33 cellular contexts compared by ENCODE assay signal in the genomic region with DNA sequence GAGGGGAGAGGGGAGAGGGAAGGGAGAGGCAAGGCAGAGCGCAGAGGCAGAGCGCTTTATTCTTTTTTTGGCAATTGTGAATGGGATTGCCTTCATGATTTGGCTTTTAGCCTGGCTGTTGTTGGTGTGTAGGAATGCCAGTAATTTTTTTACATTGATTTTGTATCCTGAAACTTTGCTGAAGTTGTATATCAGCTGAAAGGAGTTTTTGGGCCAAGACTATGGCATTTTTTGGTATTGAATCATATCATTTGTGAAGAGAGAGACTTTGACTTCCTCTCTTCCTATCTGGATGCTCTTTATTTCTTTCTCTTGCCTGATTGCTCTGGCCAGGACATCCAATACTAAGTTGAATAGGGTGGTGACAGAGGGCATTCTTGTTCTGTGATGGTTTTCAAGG.
"Had no signal": no experiment of that assay in that cellular context is flagged by ENCODE, and none has a peak within 500 bp of the region (broad histone marks: within the 10 kb centered on the region; RNA-seq: fewer than 3 reads in every experiment).

No MANE protein-coding gene starts in this region.

- H3K4me3 Mint-ChIP-seq: activated CD4-positive, alpha-beta memory T cell treated with anti-CD3 and anti-CD28 coated beads, Interleukin-2, amount 10 ng/mL, durations not matched to agents 7 days and 5 days; activated CD4-positive, alpha-beta T cell treated with anti-CD3 and anti-CD28 coated beads, Interleukin-2, amount 10 ng/mL, durations not matched to agents 7 days and 5 days; activated T-cell treated with anti-CD3 and anti-CD28 coated beads, Interleukin-2, amount 50 U/mL, for 4 hours; activated T-helper 17 cell treated with anti-CD3 and anti-CD28 coated beads, Interleukin-2, amount 50 U/mL, for 72 hours; brain; dendritic cell treated with granulocyte-macrophage colony-stimulating factor and Interleukin-4, amounts not matched to agents 40 ng/mL and 50 ng/mL, for 4 days; natural killer cell treated with Interleukin-12 subunit alpha and Interleukin-12 subunit beta and Interleukin-15 and Interleukin-18, amount 100 ng/mL, for 72 hours; WTC11 had no signal

- DNase-seq: activated CD4-positive, alpha-beta memory T cell treated with anti-CD3 and anti-CD28 coated beads, Interleukin-2, amount 10 ng/mL, durations not matched to agents 7 days and 5 days; activated CD4-positive, alpha-beta T cell treated with anti-CD3 and anti-CD28 coated beads for 1 hour; activated CD4-positive, alpha-beta T cell treated with anti-CD3 and anti-CD28 coated beads, Interleukin-2, amount 10 ng/mL, durations not matched to agents 7 days and 5 days; activated CD8-positive, alpha-beta memory T cell treated with anti-CD3 and anti-CD28 coated beads, Interleukin-2, amount 50 U/mL, for 48 hours; activated gamma-delta T cell treated with Interleukin-2 at 50 U/mL for 16 hours; activated naive CD4-positive, alpha-beta T cell treated with anti-CD3 and anti-CD28 coated beads, Interleukin-2, amount 50 U/mL, for 16 hours; activated T-cell treated with anti-CD3 and anti-CD28 coated beads, Interleukin-2, amount 50 U/mL, for 4 hours; amygdala; caudate nucleus; effector CD4-positive, alpha-beta T cell; foreskin fibroblast; head of caudate nucleus; hippocampal formation; kidney glomerular epithelial cell; lower lobe of right lung; mesenchymal stem cell; right lobe of liver; stimulated activated CD4-positive, alpha-beta T cell treated with anti-CD3 and anti-CD28 coated beads, Interleukin-12 subunit alpha, Interleukin-12 subunit beta, amount 100 ng/mL, for 4 hours; stimulated activated CD4-positive, alpha-beta T cell treated with anti-CD3 and anti-CD28 coated beads, Interleukin-4, amount 100 ng/mL, for 1 hour; stimulated activated naive CD8-positive, alpha-beta T cell treated with anti-CD3 and anti-CD28 coated beads, Interleukin-15, Interleukin-2, amounts not matched to agents 100 U/mL and 50 U/mL, for 24 hours; T-helper 2 cell; trophoblast cell had no signal

- H3K9me3 ChIP-seq: esophagus muscularis mucosa, lower lobe of right lung, right lobe of liver, thoracic aorta had no signal

- H3K36me3 Mint-ChIP-seq: natural killer cell treated with Interleukin-12 subunit alpha and Interleukin-12 subunit beta and Interleukin-15 and Interleukin-18, amount 100 ng/mL, for 72 hours had no signal

- H3K27me3 Mint-ChIP-seq: progenitor cell of endocrine pancreas had no signal

- H3K36me3 ChIP-seq: esophagus muscularis mucosa, lower lobe of right lung, right lobe of liver, thoracic aorta had no signal

- ATAC-seq: activated T-cell treated with anti-CD3 and anti-CD28 coated beads, Interleukin-2, amount 50 U/mL, for 4 hours; activated T-helper 17 cell treated with anti-CD3 and anti-CD28 coated beads, Interleukin-2, amount 50 U/mL, for 72 hours; left lobe of liver; lower lobe of right lung; natural killer cell treated with Interleukin-12 subunit alpha and Interleukin-12 subunit beta and Interleukin-15 and Interleukin-18, amount 100 ng/mL, for 72 hours; right lobe of liver; stimulated activated naive CD8-positive, alpha-beta T cell treated with anti-CD3 and anti-CD28 coated beads, Interleukin-15, Interleukin-2, amounts not matched to agents 100 U/mL and 50 U/mL, for 24 hours; WTC11 had no signal

- H3K4me1 Mint-ChIP-seq: activated CD4-positive, alpha-beta memory T cell treated with anti-CD3 and anti-CD28 coated beads, Interleukin-2, amount 10 ng/mL, durations not matched to agents 7 days and 5 days; activated CD4-positive, alpha-beta T cell treated with anti-CD3 and anti-CD28 coated beads, Interleukin-2, amount 10 ng/mL, durations not matched to agents 7 days and 5 days; activated T-helper 17 cell treated with anti-CD3 and anti-CD28 coated beads, Interleukin-2, amount 50 U/mL, for 72 hours; brain; WTC11 had no signal

- H3K4me3 ChIP-seq: esophagus muscularis mucosa, lower lobe of right lung, right lobe of liver, skin epidermis, thoracic aorta had no signal

- H3K4me1 ChIP-seq: esophagus muscularis mucosa, lower lobe of right lung had no signal

- H3K27me3 ChIP-seq: esophagus muscularis mucosa, right lobe of liver had no signal

- H3K27ac ChIP-seq: esophagus muscularis mucosa, lower lobe of right lung, right lobe of liver, skin epidermis, thoracic aorta had no signal

- H3K9me3 Mint-ChIP-seq: activated CD4-positive, alpha-beta memory T cell treated with anti-CD3 and anti-CD28 coated beads, Interleukin-2, amount 10 ng/mL, durations not matched to agents 7 days and 5 days had no signal

- FAIRE-seq: urothelium cell line had no signal

- H3K27ac Mint-ChIP-seq: activated CD4-positive, alpha-beta memory T cell treated with anti-CD3 and anti-CD28 coated beads, Interleukin-2, amount 10 ng/mL, durations not matched to agents 7 days and 5 days; activated CD4-positive, alpha-beta T cell treated with anti-CD3 and anti-CD28 coated beads, Interleukin-2, amount 10 ng/mL, durations not matched to agents 7 days and 5 days; activated T-helper 17 cell treated with anti-CD3 and anti-CD28 coated beads, Interleukin-2, amount 50 U/mL, for 72 hours; brain; dendritic cell treated with granulocyte-macrophage colony-stimulating factor and Interleukin-4, amounts not matched to agents 40 ng/mL and 50 ng/mL, for 4 days; natural killer cell treated with Interleukin-12 subunit alpha and Interleukin-12 subunit beta and Interleukin-15 and Interleukin-18, amount 100 ng/mL, for 72 hours; progenitor cell of endocrine pancreas; WTC11 had no signal
